Comparison of ENCODE assay signal across 27 cellular contexts in the genomic region with DNA sequence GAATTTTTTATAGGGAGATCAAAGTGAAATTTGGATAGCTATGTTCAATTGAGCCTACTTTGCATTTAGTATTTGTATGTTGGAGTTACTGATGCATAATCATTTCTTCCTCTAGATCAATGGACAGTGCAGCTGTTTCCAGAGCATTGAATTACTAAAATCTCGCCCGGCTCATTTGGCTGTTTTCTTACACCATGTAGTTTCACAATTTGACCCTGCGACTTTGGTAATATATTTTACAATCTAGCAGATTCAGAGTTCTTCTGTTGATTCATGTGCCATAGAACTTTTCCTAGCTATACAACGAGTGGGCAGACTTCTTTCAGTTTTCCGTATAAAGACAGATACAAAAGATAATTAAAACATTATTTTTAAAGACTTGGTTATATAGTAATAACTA.
"Had no signal": no experiment of that assay in that cellular context is flagged by ENCODE, and none has a peak within 500 bp of the region (broad histone marks: within the 10 kb centered on the region; RNA-seq: fewer than 3 reads in every experiment).

No MANE protein-coding gene starts in this region.

- DNase-seq: heart right ventricle; islet precursor cell; left ventricle myocardium superior; lower lobe of right lung; mammary epithelial cell; mesenchymal stem cell; naive thymus-derived CD8-positive, alpha-beta T cell; nucleus accumbens; pancreas; posterior cingulate gyrus; retina; right cardiac atrium; small intestine; spleen; stimulated activated CD4-positive, alpha-beta T cell treated with anti-CD3 and anti-CD28 coated beads, Interleukin-4, amount 100 ng/mL, for 4 hours; stimulated activated CD8-positive, alpha-beta memory T cell treated with anti-CD3 and anti-CD28 coated beads, Interleukin-4, amount 100 ng/mL, for 48 hours; stimulated activated naive CD4-positive, alpha-beta T cell treated with Interleukin-2 at 50 U/mL for 16 hours; stimulated activated naive CD8-positive, alpha-beta T cell treated with anti-CD3 and anti-CD28 coated beads, Interleukin-15, amount 100 ng/mL, for 72 hours; substantia nigra; uterus had no signal

- H3K9me3 ChIP-seq: heart right ventricle, lower lobe of right lung, pancreas, prostate gland, spleen, tibial nerve, uterus had no signal

- H3K4me2 ChIP-seq: hepatocyte had no signal

- H2AFZ ChIP-seq: hepatocyte had no signal

- H3K27me3 ChIP-seq: heart right ventricle, hepatocyte, pancreas, spleen, tibial nerve, uterus had no signal

- H3K36me3 ChIP-seq: prostate gland, uterus had no signal

- H3K4me1 Mint-ChIP-seq: naive thymus-derived CD8-positive, alpha-beta T cell; nephron; neural crest cell; stimulated activated memory B cell treated with anti-CD40 and anti-IgM and Interleukin-4, amounts not matched to agents 10 μg/mL and 1 μg/mL and 100 μg/mL, for 72 hours; stimulated activated naive CD8-positive, alpha-beta T cell treated with anti-CD3 and anti-CD28 coated beads, Interleukin-15, amount 100 ng/mL, for 72 hours had no signal

- H3K9me3 Mint-ChIP-seq: naive thymus-derived CD8-positive, alpha-beta T cell; nephron; neural crest cell; stimulated activated memory B cell treated with anti-CD40 and anti-IgM and Interleukin-4, amounts not matched to agents 10 μg/mL and 1 μg/mL and 100 μg/mL, for 72 hours; stimulated activated naive CD8-positive, alpha-beta T cell treated with anti-CD3 and anti-CD28 coated beads, Interleukin-15, amount 100 ng/mL, for 72 hours; type B pancreatic cell had no signal

- H3K27ac ChIP-seq: heart right ventricle, hepatocyte, lower lobe of right lung, pancreas, prostate gland, spleen, tibial nerve, uterus had no signal

- H3K4me3 ChIP-seq: heart right ventricle, hepatocyte, lower lobe of right lung, pancreas, prostate gland, spleen, tibial nerve, uterus had no signal

- FAIRE-seq: pancreas, small intestine had no signal

- ATAC-seq: heart right ventricle; left ventricle myocardium superior; lower lobe of right lung; naive thymus-derived CD8-positive, alpha-beta T cell; pancreas; right cardiac atrium; stimulated activated memory B cell treated with anti-CD40 and anti-IgM and Interleukin-4, amounts not matched to agents 10 μg/mL and 1 μg/mL and 100 μg/mL, for 72 hours; stimulated activated naive CD8-positive, alpha-beta T cell treated with anti-CD3 and anti-CD28 coated beads, Interleukin-15, amount 100 ng/mL, for 72 hours had no signal

- H3K4me1 ChIP-seq: heart right ventricle, lower lobe of right lung, pancreas, prostate gland, spleen, tibial nerve, uterus had no signal

- H3K4me3 Mint-ChIP-seq: naive thymus-derived CD8-positive, alpha-beta T cell; nephron; neural crest cell; stimulated activated memory B cell treated with anti-CD40 and anti-IgM and Interleukin-4, amounts not matched to agents 10 μg/mL and 1 μg/mL and 100 μg/mL, for 72 hours; stimulated activated naive CD8-positive, alpha-beta T cell treated with anti-CD3 and anti-CD28 coated beads, Interleukin-15, amount 100 ng/mL, for 72 hours; type B pancreatic cell had no signal

- H3K27ac Mint-ChIP-seq: naive thymus-derived CD8-positive, alpha-beta T cell; nephron; stimulated activated memory B cell treated with anti-CD40 and anti-IgM and Interleukin-4, amounts not matched to agents 10 μg/mL and 1 μg/mL and 100 μg/mL, for 72 hours; type B pancreatic cell had no signal

- H3K27me3 Mint-ChIP-seq: stimulated activated memory B cell treated with anti-CD40 and anti-IgM and Interleukin-4, amounts not matched to agents 10 μg/mL and 1 μg/mL and 100 μg/mL, for 72 hours; stimulated activated naive CD8-positive, alpha-beta T cell treated with anti-CD3 and anti-CD28 coated beads, Interleukin-15, amount 100 ng/mL, for 72 hours; type B pancreatic cell had no signal
